18 cellular contexts compared by ENCODE assay signal in genomic region chr10:42113158-42113450, GRCh38.
A peak's percentile ranks its signal among the peaks of the same experiment; 100 is the strongest.
DNase-seq lines count a peak whose midpoint lies in the region; FAIRE-seq and TF ChIP-seq lines count a peak whose summit lies in the region.
"Had no signal": no experiment of that assay in that cellular context is flagged by ENCODE, and none has a peak within 500 bp of the region (broad histone marks: within the 10 kb centered on the region; RNA-seq: fewer than 3 reads in every experiment).

No MANE protein-coding gene starts in this region.

- CTCF ChIA-PET in GM10248 (lab: Yijun Ruan, JAX): no interaction called here

- TF ChIP-seq CTCF in GM10248 (IDR thresholded peaks at IDR 0.05; ENCODE audit: control extremely low read depth, extremely low read depth, low read depth, missing control alignments) (no peak), GM10266 (IDR thresholded peaks at IDR 0.05; ENCODE audit: control insufficient read depth, insufficient read depth, low read depth, missing control alignments) (no peak)

- FAIRE-seq in urothelium cell line (lab: Jason Lieb, UNC): no peak
- FAIRE-seq: A204.1, D721Med, GM12891, GM19239 had no signal

- POLR2A ChIA-PET in GM10248 (lab: Yijun Ruan, JAX): no interaction called here

- peak; percentile 1 for DNase-seq in GM10248 (ENCODE audit: extremely low spot score)
- peak; percentile 0 for DNase-seq in GM10266 (ENCODE audit: extremely low spot score)
- peak; percentile 12 for DNase-seq in urothelium cell line (ENCODE audit: low spot score)
- no peak for DNase-seq in AG08395 (ENCODE audit: low spot score)
- no peak for DNase-seq in T-helper 9 cell
- DNase-seq: 8988T; ACHN; AML-193; Caco-2; Calu3; CD4-positive, alpha-beta T cell; CD8-positive, alpha-beta T cell; DMS79 treated with DMSO at 0.1 percent for 48 hours; GF-D8 had no signal

Comparison
In these comparisons a context has a peak if more than half of its experiments do, and no peak if none do; other contexts are left out.
1. DNase-seq: peak in GM10248 (single experiment), GM10266 (single experiment) and urothelium cell line (single experiment); none in AG08395 (single experiment) and T-helper 9 cell (single experiment).